In the genomic region with DNA sequence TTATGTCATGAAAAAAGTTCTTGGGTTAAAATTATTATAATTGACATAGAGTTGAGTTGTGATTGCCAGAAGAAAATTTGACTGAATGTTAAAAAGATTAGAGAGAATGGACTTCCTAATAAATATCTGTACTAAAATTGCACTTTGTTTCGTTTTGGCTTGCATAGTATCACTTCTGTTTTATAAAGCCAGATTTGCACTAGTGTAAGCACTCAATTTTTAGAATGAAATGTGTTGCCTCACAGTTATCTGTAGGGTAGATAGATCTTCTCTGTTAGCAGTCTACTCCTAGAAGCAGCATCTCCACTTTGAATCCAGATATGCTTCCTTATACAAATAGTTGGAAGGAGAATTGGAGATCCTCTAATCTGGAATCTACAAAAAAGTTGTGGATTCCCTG, we compare ENCODE assay signal across 33 cellular contexts.
DNase-seq lines count a peak whose midpoint lies in the region; ATAC-seq, FAIRE-seq and TF ChIP-seq lines count a peak whose summit lies in the region.
"Had no signal": no experiment of that assay in that cellular context is flagged by ENCODE, and none has a peak within 500 bp of the region (broad histone marks: within the 10 kb centered on the region; RNA-seq: fewer than 3 reads in every experiment).

No MANE protein-coding gene starts in this region.

- WGBS in GM12878 (ENCODE audit: insufficient coverage, insufficient replicate concordance, low lambda C conversion rate, missing lambda C conversion rate) = 8% methylated on average over 1 of the region's 1 CpG

- no peaks in the 10 kb centered on the region; a peak in 2 of 4 replicates for H3K36me3 ChIP-seq in GM12878 (ENCODE audit: control insufficient read depth in 2 of 2, insufficient read depth in 2 of 2, low read length in 1 of 2)
- no peaks in the 10 kb centered on the region for H3K36me3 ChIP-seq in GM23338 (ENCODE audit: insufficient read depth)
- H3K36me3 ChIP-seq in BE2C = no peaks in the 10 kb centered on the region
- H3K36me3 ChIP-seq: HAP-1, pancreas, WERI-Rb-1 had no signal

- H3K4me1 Mint-ChIP-seq in GM23338 = no peaks in the 10 kb centered on the region
- H3K4me1 Mint-ChIP-seq: activated CD4-positive, alpha-beta T cell treated with anti-CD3 and anti-CD28 coated beads, Interleukin-2, amount 10 ng/mL, durations not matched to agents 24 days and 14 days; activated naive CD8-positive, alpha-beta T cell treated with anti-CD3 and anti-CD28 coated beads, Interleukin-2, amount 10 ng/mL, durations not matched to agents 7 days and 5 days; endodermal cell; neural crest cell had no signal

- no peak for TF ChIP-seq EP300 in GM12878 (IDR thresholded peaks at IDR 0.05; ENCODE audit: borderline replicate concordance in 1 of 2, control insufficient read depth in 1 of 2, low read depth in 2 of 2, low read length in 2 of 2)

- H3K9ac ChIP-seq in GM12878 (ENCODE audit: control insufficient read depth, insufficient read depth, low read length) = no peak overlapping the region

- POLR2A ChIA-PET in GM10248 (lab: Yijun Ruan, JAX) = no interaction called here
- POLR2A ChIA-PET in GM12878 (lab: Charles Lee) = no interaction called here

- no peaks in the 10 kb centered on the region for H3K9me3 ChIP-seq in GM12878 (replicated peaks; ENCODE audit: control insufficient read depth, insufficient read depth, low read length)
- H3K9me3 ChIP-seq in BE2C = no peaks in the 10 kb centered on the region
- H3K9me3 ChIP-seq: esophagus muscularis mucosa, HAP-1, pancreas, spleen had no signal

- TF ChIP-seq CTCF in GM10248 (IDR thresholded peaks at IDR 0.05; ENCODE audit: control extremely low read depth, extremely low read depth, low read depth, missing control alignments) = no peak
- no peak for TF ChIP-seq CTCF in GM12878 (IDR thresholded peaks at IDR 0.05 in 2 of 3, conservative IDR thresholded peaks at IDR 0.05 in 1 of 3; ENCODE audit: control insufficient read depth in 2 of 3, extremely low read depth in 1 of 3, insufficient read depth in 1 of 3, low read depth in 3 of 3, low read length in 3 of 3)
- no peak for TF ChIP-seq CTCF in GM23338 (conservative IDR thresholded peaks at IDR 0.05; ENCODE audit: low read depth in 2 of 2)
- TF ChIP-seq CTCF in BE2C (IDR thresholded peaks at IDR 0.05; ENCODE audit: low read depth, low read length) = no peak

- no peaks in the 10 kb centered on the region for H3K9me3 Mint-ChIP-seq in GM23338
- H3K9me3 Mint-ChIP-seq: activated CD4-positive, alpha-beta T cell treated with anti-CD3 and anti-CD28 coated beads, Interleukin-2, amount 10 ng/mL, durations not matched to agents 24 days and 14 days; activated naive CD8-positive, alpha-beta T cell treated with anti-CD3 and anti-CD28 coated beads, Interleukin-2, amount 10 ng/mL, durations not matched to agents 7 days and 5 days; endodermal cell; IgD-negative memory B cell; neural crest cell; T-helper 2 cell treated with Interferon-gamma antibody and Interleukin-4, amounts not matched to agents 5 μg/mL and 100 μg/mL, for 36 hours; type B pancreatic cell had no signal

- RAD21 ChIA-PET in GM12878 (lab: Charles Lee; ENCODE audit: unreplicated experiment) = no interaction called here

- no peak overlapping the region for H3K27ac Mint-ChIP-seq in GM23338
- H3K27ac Mint-ChIP-seq: activated CD4-positive, alpha-beta T cell treated with anti-CD3 and anti-CD28 coated beads, Interleukin-2, amount 10 ng/mL, durations not matched to agents 24 days and 14 days; activated naive CD8-positive, alpha-beta T cell treated with anti-CD3 and anti-CD28 coated beads, Interleukin-2, amount 10 ng/mL, durations not matched to agents 7 days and 5 days; endodermal cell; IgD-negative memory B cell; T-helper 2 cell treated with Interferon-gamma antibody and Interleukin-4, amounts not matched to agents 5 μg/mL and 100 μg/mL, for 36 hours; type B pancreatic cell had no signal

- H3K27me3 ChIP-seq in GM12878 (replicated peaks in 1 of 2; ENCODE audit: control insufficient read depth in 2 of 2, insufficient read depth in 2 of 2, low read length in 1 of 2) (no peaks in the 10 kb centered on the region), GM23338 (ENCODE audit: insufficient read depth) (no peaks in the 10 kb centered on the region), BE2C (no peaks in the 10 kb centered on the region)
- H3K27me3 ChIP-seq: esophagus muscularis mucosa, foreskin keratinocyte, pancreas, spleen had no signal

- no TSS peak for BruUV-seq in GM12878 (replicated peaks; lab: Mats Ljungman, UMichigan)

- no peaks in the 10 kb centered on the region for H3K9me2 ChIP-seq in GM23338 (ENCODE audit: insufficient read depth)

- no peaks in the 10 kb centered on the region for H3K27me3 Mint-ChIP-seq in GM23338 (ENCODE audit: insufficient read depth, low read depth, poor library complexity)
- H3K27me3 Mint-ChIP-seq: activated CD4-positive, alpha-beta T cell treated with anti-CD3 and anti-CD28 coated beads, Interleukin-2, amount 10 ng/mL, durations not matched to agents 24 days and 14 days; activated naive CD8-positive, alpha-beta T cell treated with anti-CD3 and anti-CD28 coated beads, Interleukin-2, amount 10 ng/mL, durations not matched to agents 7 days and 5 days; IgD-negative memory B cell; type B pancreatic cell had no signal

- H3K4me3 ChIP-seq in GM12878 = no peak overlapping the region
- no peak overlapping the region for H3K4me3 ChIP-seq in GM23338
- H3K4me3 ChIP-seq in BE2C (ENCODE audit: low read depth, low read length) = no peak overlapping the region
- H3K4me3 ChIP-seq: esophagus muscularis mucosa, HAP-1, pancreas, spleen had no signal

- CTCF ChIA-PET in GM10248 (lab: Yijun Ruan, JAX) (no interaction called here), GM12878 (lab: Yijun Ruan, JAX) (no interaction called here)

- H3K79me2 ChIP-seq in GM12878 (ENCODE audit: control insufficient read depth, insufficient read depth, low read length) (no peaks in the 10 kb centered on the region), GM23338 (replicated peaks; ENCODE audit: insufficient read depth) (no peaks in the 10 kb centered on the region)

- intact Hi-C loops in GM12878 (cut with micrococcal nuclease; ENCODE audit: unreplicated experiment) = no loop called here

- H4K20me1 ChIP-seq in GM12878 (ENCODE audit: control insufficient read depth, insufficient read depth) (no peaks in the 10 kb centered on the region), GM23338 (replicated peaks; ENCODE audit: insufficient read depth) (no peaks in the 10 kb centered on the region)

- no peak for TF ChIP-seq RAD21 in GM12878 (IDR thresholded peaks at IDR 0.05; ENCODE audit: insufficient read depth, low read depth, low read length)

- peak; percentile 68 for ATAC-seq in GM18868 (IDR thresholded peaks at IDR 0.05; ENCODE audit: unreplicated experiment)
- ATAC-seq in HG03378 (IDR thresholded peaks at IDR 0.05; ENCODE audit: unreplicated experiment) = peak; percentile 49
- ATAC-seq in GM12878 = peak; percentile 62
- no peak for ATAC-seq in GM23338
- ATAC-seq in GM18520 (IDR thresholded peaks at IDR 0.05; ENCODE audit: unreplicated experiment) = no peak
- ATAC-seq: foreskin keratinocyte, PC-3 had no signal

- TF ChIP-seq POLR2A in GM12878 (IDR thresholded peaks at IDR 0.05; ENCODE audit: low read depth, low read length) = no peak

- H3K4me2 ChIP-seq in GM12878 (ENCODE audit: control insufficient read depth, insufficient read depth) (no peak overlapping the region), GM23338 (no peak overlapping the region)

- in situ Hi-C loops in GM12878 (cut with MboI) = no loop called here

- DNase-seq in GM10248 (ENCODE audit: extremely low spot score) (peak; percentile 28), GM12878 (ENCODE audit: low read depth, low spot score) (no peak), GM23338 (ENCODE audit: low spot score) (no peak), SKM-1 treated with dmso at 0.1 percent for 144 hours (lab: John Stamatoyannopoulos, UW; ENCODE audit: unreplicated experiment) (no peak), BE2C (no peak)
- DNase-seq: ACHN; activated CD4-positive, alpha-beta T cell treated with anti-CD3 and anti-CD28 coated beads, Interleukin-2, amount 10 ng/mL, durations not matched to agents 24 days and 14 days; activated effector memory CD4-positive, alpha-beta T cell treated with anti-CD3 and anti-CD28 coated beads, Interleukin-2, amount 50 U/mL, for 16 hours; activated naive CD8-positive, alpha-beta T cell treated with anti-CD3 and anti-CD28 coated beads, Interleukin-2, amount 10 ng/mL, durations not matched to agents 7 days and 5 days; activated T-cell treated with anti-CD3 and anti-CD28 coated beads, Interleukin-2, amount 50 U/mL, for 1 hour; central memory CD4-positive, alpha-beta T cell; DMS153; endodermal cell; foreskin keratinocyte; mammary epithelial cell; NCI-H1417 treated with DMSO at 0.1 percent for 48 hours; NCI-H2107; NCI-H82; pancreas; PC-3; spleen; stimulated activated CD4-positive, alpha-beta T cell treated with anti-CD3 and anti-CD28 coated beads, Interleukin-2, amount 100 ng/mL, for 48 hours; substantia nigra; WERI-Rb-1 had no signal

- no peaks in the 10 kb centered on the region for H3F3A ChIP-seq in GM23338 (replicated peaks; ENCODE audit: low read depth)

- H3K36me3 Mint-ChIP-seq in GM23338 (ENCODE audit: low read depth) = no peaks in the 10 kb centered on the region; the same call in 2 of the 3 replicates
- H3K36me3 Mint-ChIP-seq: type B pancreatic cell had no signal

- H2AFZ ChIP-seq in GM12878 (ENCODE audit: control insufficient read depth, low read depth, low read length) (no peak overlapping the region), GM23338 (no peak overlapping the region)

- H3K27ac ChIP-seq in GM12878 (ENCODE audit: control insufficient read depth, insufficient read depth) (no peak overlapping the region), GM23338 (ENCODE audit: low read depth) (no peak overlapping the region)
- H3K27ac ChIP-seq: esophagus muscularis mucosa, foreskin keratinocyte, pancreas, WERI-Rb-1 had no signal

- H3K4me3 Mint-ChIP-seq in GM23338 = no peak overlapping the region
- H3K4me3 Mint-ChIP-seq: activated CD4-positive, alpha-beta T cell treated with anti-CD3 and anti-CD28 coated beads, Interleukin-2, amount 10 ng/mL, durations not matched to agents 24 days and 14 days; activated naive CD8-positive, alpha-beta T cell treated with anti-CD3 and anti-CD28 coated beads, Interleukin-2, amount 10 ng/mL, durations not matched to agents 7 days and 5 days; endodermal cell; IgD-negative memory B cell; neural crest cell; T-helper 2 cell treated with Interferon-gamma antibody and Interleukin-4, amounts not matched to agents 5 μg/mL and 100 μg/mL, for 36 hours; type B pancreatic cell had no signal

- SMC1A ChIA-PET in GM12878 (lab: Charles Lee; ENCODE audit: uncharacterized antibody, unreplicated experiment) = interaction anchor here (0.6 to 1.7 kb wide), 3 partner anchors 9 to 36 kb away, joined by 3 to 6 read pairs (median 3); no protein-coding TSS in a partner anchor

- H3K4me1 ChIP-seq in GM12878 (ENCODE audit: control insufficient read depth, insufficient read depth, low read length) (peaks cover 4% of the 10 kb centered on the region; the same call in 1 of the 2 replicates), GM23338 (ENCODE audit: insufficient read depth) (no peaks in the 10 kb centered on the region), BE2C (no peaks in the 10 kb centered on the region)
- H3K4me1 ChIP-seq: esophagus muscularis mucosa, foreskin keratinocyte, HAP-1, pancreas, spleen had no signal

- FAIRE-seq in GM12878 (lab: Jason Lieb, UNC) = peak; percentile 56
- FAIRE-seq: pancreas had no signal

TF ChIP-seq in GM12878, 131 proteins besides CTCF, POLR2A, EP300 and RAD21 (continues in another document):
- no peak for TF ChIP-seq BMI1 (IDR thresholded peaks at IDR 0.05; ENCODE audit: borderline replicate concordance)

Comparison
In these comparisons a context has a peak if more than half of its experiments do, and no peak if none do; other contexts are left out.
1. ATAC-seq: peak in GM18868 (single experiment), HG03378 (single experiment) and GM12878 (single experiment); none in GM23338 (single experiment) and GM18520 (single experiment).